5 cellular contexts compared by ENCODE assay signal in genomic region chr15:54640874-54641273, GRCh38.
"Had no signal": no experiment of that assay in that cellular context is flagged by ENCODE, and none has a peak within 500 bp of the region (broad histone marks: within the 10 kb centered on the region; RNA-seq: fewer than 3 reads in every experiment).

No MANE protein-coding gene starts in this region.

- H3K4me3 ChIP-seq: GM23338 had no signal

- DNase-seq: H9, HCEC 1CT, KBM-7 had no signal

- ATAC-seq: GM23338, HepG2 had no signal
